In the genomic region with DNA sequence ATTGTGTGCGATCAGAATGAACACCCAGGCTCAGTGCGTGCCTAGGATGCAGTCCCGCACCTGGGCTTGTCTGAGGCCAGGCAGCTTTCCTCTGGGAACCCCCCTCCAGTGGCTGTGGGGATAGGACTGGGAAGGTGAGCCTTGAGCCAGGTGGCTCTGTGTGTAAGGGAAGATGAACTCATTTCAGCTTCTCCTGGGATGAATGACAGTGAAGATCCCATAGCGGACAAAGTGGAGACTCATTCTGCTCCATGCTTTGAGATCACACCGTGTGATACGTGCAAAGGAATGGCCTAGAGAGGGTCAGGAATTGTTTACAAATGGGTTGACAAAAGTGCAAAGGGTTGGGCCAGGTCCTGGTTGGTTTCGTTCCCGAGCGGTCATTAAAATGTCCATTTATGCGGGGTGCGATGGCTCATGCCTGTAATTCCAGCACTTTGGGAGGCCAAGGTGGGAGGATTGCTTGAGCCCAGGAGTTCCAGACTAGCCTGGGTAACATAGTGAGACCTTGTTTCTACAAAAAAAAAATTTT, we compare ENCODE assay signal across 21 cellular contexts. TPM values are rescaled to one million over a fixed set of nuclear protein-coding genes. Genes with fewer than 3 reads are reported as not detected.
DNase-seq lines count a peak whose midpoint lies in the region; TF ChIP-seq lines count a peak whose summit lies in the region.
"Had no signal": no experiment of that assay in that cellular context is flagged by ENCODE, and none has a peak within 500 bp of the region (broad histone marks: within the 10 kb centered on the region; RNA-seq: fewer than 3 reads in every experiment).

No MANE protein-coding gene starts in this region.

- no peak overlapping the region for H3K4me3 Mint-ChIP-seq in dendritic cell treated with granulocyte-macrophage colony-stimulating factor and Interleukin-4, amounts not matched to agents 40 ng/mL and 50 ng/mL, for 4 days
- H3K4me3 Mint-ChIP-seq in nephron = no peak overlapping the region
- H3K4me3 Mint-ChIP-seq: CD4-positive, alpha-beta T cell; memory B cell; naive B cell had no signal

- in situ Hi-C loops in G401 (cut with HindIII; ENCODE audit: low sequenced_read_pairs) = no loop called here

- TF ChIP-seq CTCF in nephron (IDR thresholded peaks at IDR 0.05; ENCODE audit: unreplicated experiment in 3 of 3) = no peak
- TF ChIP-seq CTCF in stomach (IDR thresholded peaks at IDR 0.05) = no peak

- no peaks in the 10 kb centered on the region for H3K9me3 Mint-ChIP-seq in dendritic cell treated with granulocyte-macrophage colony-stimulating factor and Interleukin-4, amounts not matched to agents 40 ng/mL and 50 ng/mL, for 4 days
- no peaks in the 10 kb centered on the region for H3K9me3 Mint-ChIP-seq in nephron
- H3K9me3 Mint-ChIP-seq: activated naive CD4-positive, alpha-beta T cell treated with anti-CD3 and anti-CD28 coated beads, Interleukin-2, amount 50 U/mL, for 72 hours; CD4-positive, alpha-beta T cell; memory B cell had no signal

- H3K4me1 Mint-ChIP-seq in dendritic cell treated with granulocyte-macrophage colony-stimulating factor and Interleukin-4, amounts not matched to agents 40 ng/mL and 50 ng/mL, for 4 days (ENCODE audit: low read depth) = peaks cover 48% of the 10 kb centered on the region
- H3K4me1 Mint-ChIP-seq in nephron = peaks cover 39% of the 10 kb centered on the region

- no peak overlapping the region for H3K4me3 ChIP-seq in stomach

- peaks cover 54% of the 10 kb centered on the region for H3K27me3 Mint-ChIP-seq in dendritic cell treated with granulocyte-macrophage colony-stimulating factor and Interleukin-4, amounts not matched to agents 40 ng/mL and 50 ng/mL, for 4 days
- H3K27me3 Mint-ChIP-seq in nephron (ENCODE audit: low read depth) = peaks cover 8% of the 10 kb centered on the region

- no peaks in the 10 kb centered on the region for H3K27me3 ChIP-seq in stomach

- H3K27ac ChIP-seq in stomach = peak overlapping the region; percentile 82 to 99 (median 91)
- H3K27ac ChIP-seq: HL-60 had no signal

- no peak for TF ChIP-seq EP300 in stomach (IDR thresholded peaks at IDR 0.05)

- peaks cover 9 to 41% (median 32%) of the 10 kb centered on the region in 4 donors for H3K36me3 ChIP-seq in stomach

- H3K9me3 ChIP-seq in stomach = no peaks in the 10 kb centered on the region

- intact Hi-C loops in dendritic cell treated with granulocyte-macrophage colony-stimulating factor and Interleukin-4, amounts not matched to agents 40 ng/mL and 50 ng/mL, for 4 days (cut with micrococcal nuclease) = no loop called here
- intact Hi-C loops in stomach (cut with DNase I; ENCODE audit: low total_unique reads) = no loop called here

- 47 to 80% (median 71%) methylated on average over 11 of the region's 11 CpGs for WGBS in stomach, 5 donors

- TF ChIP-seq POLR2A in stomach (IDR thresholded peaks at IDR 0.05) = no peak

- H3K27ac Mint-ChIP-seq in dendritic cell treated with granulocyte-macrophage colony-stimulating factor and Interleukin-4, amounts not matched to agents 40 ng/mL and 50 ng/mL, for 4 days = peak overlapping the region; percentile 50
- peak overlapping the region; percentile 3 to 51 (median 51) for H3K27ac Mint-ChIP-seq in nephron
- H3K27ac Mint-ChIP-seq: activated naive CD4-positive, alpha-beta T cell treated with anti-CD3 and anti-CD28 coated beads, Interleukin-2, amount 50 U/mL, for 72 hours; CD4-positive, alpha-beta T cell; memory B cell; naive B cell had no signal

- DNase-seq in G401 (ENCODE audit: low spot score) = peak; percentile 37
- DNase-seq in stomach = no peak
- DNase-seq in effector CD4-positive, alpha-beta T cell = no peak
- DNase-seq in AG20443 (ENCODE audit: low spot score) = no peak
- DNase-seq in occipital lobe (lab: John Stamatoyannopoulos, UW) = no peak
- DNase-seq in NCI-H446 treated with DMSO at 0.1 percent for 48 hours (lab: John Stamatoyannopoulos, UW) = no peak
- DNase-seq: activated CD8-positive, alpha-beta memory T cell treated with anti-CD3 and anti-CD28 coated beads for 24 hours; CD4-positive, alpha-beta T cell; cortex of kidney; GF-D8; hippocampal formation; naive B cell; NCI-H1436; NCI-H2171 treated with DMSO at 0.1 percent for 48 hours; SHP77 had no signal

- no peaks in the 10 kb centered on the region for H3K36me3 Mint-ChIP-seq in dendritic cell treated with granulocyte-macrophage colony-stimulating factor and Interleukin-4, amounts not matched to agents 40 ng/mL and 50 ng/mL, for 4 days (ENCODE audit: low read depth)
- peaks cover 12% of the 10 kb centered on the region for H3K36me3 Mint-ChIP-seq in nephron (ENCODE audit: low read depth)
- H3K36me3 Mint-ChIP-seq: activated naive CD4-positive, alpha-beta T cell treated with anti-CD3 and anti-CD28 coated beads, Interleukin-2, amount 50 U/mL, for 72 hours; memory B cell; naive B cell had no signal

- peaks cover 66 to 70% (median 69%) of the 10 kb centered on the region in 4 donors for H3K4me1 ChIP-seq in stomach

RNA-seq across cellular contexts. Expression of a gene that starts 15.8 kb away (rescaled TPM):
- 8.7 and 9.4 TPM in 2 replicates for total RNA-seq in G401 (2014; rRNA removed; shearing (Covaris generic))
- 100 to 1,000 TPM in 4 of 5 donors, 10 to 100 TPM in 1; 66.5 to 321 (median 141) TPM for total RNA-seq in stomach
- polyA plus RNA-seq in stomach = 100 to 1,000 TPM in 2 of 3 donors, 10 to 100 TPM in 1; 84.5 to 145 (median 117) TPM
- 10.0 TPM for total RNA-seq in occipital lobe
- total RNA-seq: CD4-positive, alpha-beta T cell had no signal

RNA-seq across cellular contexts. Expression of a gene that starts 18.7 kb away (rescaled TPM):
- total RNA-seq in G401 (2014; rRNA removed; shearing (Covaris generic)) = not detected in 2 replicates
- total RNA-seq in stomach = 1 to 10 TPM in 3 of 5 donors, not detected in 2; 3.1 to 8.0 (median 5.3) TPM
- 1 to 10 TPM; 1.8 to 4.7 (median 2.7) TPM for polyA plus RNA-seq in stomach
- total RNA-seq in occipital lobe = 3.3 TPM
- polyA plus RNA-seq: AG04450 had no signal
